ENCODE assay signal across 22 cellular contexts in the genomic region with DNA sequence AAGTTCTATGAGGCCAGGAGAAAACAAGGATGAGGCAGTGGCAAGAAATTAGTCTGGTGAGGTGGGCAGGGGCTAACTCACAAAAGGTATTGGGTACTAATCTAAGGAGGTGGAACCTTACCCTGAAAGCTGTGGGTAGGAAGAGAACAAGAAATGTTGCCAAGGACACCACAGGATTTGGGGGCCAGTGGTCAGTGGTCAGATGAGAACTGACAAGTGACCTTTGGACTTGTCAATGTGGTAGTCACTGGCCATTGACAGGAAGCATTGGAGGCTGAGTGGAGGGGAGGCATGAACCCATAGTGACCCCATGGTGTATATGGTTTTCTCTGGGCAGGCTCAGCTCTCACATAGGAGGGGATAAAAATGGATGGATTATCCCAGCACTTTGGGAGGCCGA.
"Had no signal": no experiment of that assay in that cellular context is flagged by ENCODE, and none has a peak within 500 bp of the region (broad histone marks: within the 10 kb centered on the region; RNA-seq: fewer than 3 reads in every experiment).

No MANE protein-coding gene starts in this region.

- H3K4me3 Mint-ChIP-seq: activated CD4-positive, alpha-beta memory T cell treated with anti-CD3 and anti-CD28 coated beads for 36 hours; activated T-cell treated with anti-CD3 and anti-CD28 coated beads, Interleukin-2, amount 50 U/mL, for 72 hours; memory B cell; natural killer cell treated with Interleukin-12 subunit alpha and Interleukin-12 subunit beta and Interleukin-15 and Interleukin-18, amount 100 ng/mL, for 72 hours had no signal

- FAIRE-seq: endometrium, small intestine had no signal

- H3K36me3 Mint-ChIP-seq: activated CD4-positive, alpha-beta memory T cell treated with anti-CD3 and anti-CD28 coated beads for 36 hours; natural killer cell treated with Interleukin-12 subunit alpha and Interleukin-12 subunit beta and Interleukin-15 and Interleukin-18, amount 100 ng/mL, for 72 hours had no signal

- H2AFZ ChIP-seq: parathyroid adenoma had no signal

- H3K27me3 Mint-ChIP-seq: activated CD4-positive, alpha-beta memory T cell treated with anti-CD3 and anti-CD28 coated beads for 36 hours; memory B cell; natural killer cell treated with Interleukin-12 subunit alpha and Interleukin-12 subunit beta and Interleukin-15 and Interleukin-18, amount 100 ng/mL, for 72 hours had no signal

- H3K79me2 ChIP-seq: parathyroid adenoma had no signal

- H3K9ac ChIP-seq: parathyroid adenoma had no signal

- H3K27ac Mint-ChIP-seq: activated CD4-positive, alpha-beta memory T cell treated with anti-CD3 and anti-CD28 coated beads for 36 hours; activated T-cell treated with anti-CD3 and anti-CD28 coated beads, Interleukin-2, amount 50 U/mL, for 72 hours; memory B cell; natural killer cell treated with Interleukin-12 subunit alpha and Interleukin-12 subunit beta and Interleukin-15 and Interleukin-18, amount 100 ng/mL, for 72 hours had no signal

- H3K9me3 ChIP-seq: body of pancreas, testis, upper lobe of right lung had no signal

- ATAC-seq: activated T-cell treated with anti-CD3 and anti-CD28 coated beads, Interleukin-2, amount 50 U/mL, for 72 hours; foreskin keratinocyte; natural killer cell treated with Interleukin-12 subunit alpha and Interleukin-12 subunit beta and Interleukin-15 and Interleukin-18, amount 100 ng/mL, for 72 hours had no signal

- H3K9me3 Mint-ChIP-seq: activated CD4-positive, alpha-beta memory T cell treated with anti-CD3 and anti-CD28 coated beads for 36 hours; activated T-cell treated with anti-CD3 and anti-CD28 coated beads, Interleukin-2, amount 50 U/mL, for 72 hours; memory B cell; natural killer cell treated with Interleukin-12 subunit alpha and Interleukin-12 subunit beta and Interleukin-15 and Interleukin-18, amount 100 ng/mL, for 72 hours had no signal

- H3K36me3 ChIP-seq: cardiac muscle cell, upper lobe of right lung had no signal

- H3K4me1 ChIP-seq: foreskin keratinocyte, testis had no signal

- DNase-seq: activated CD4-positive, alpha-beta memory T cell treated with anti-CD3 and anti-CD28 coated beads for 36 hours; activated CD4-positive, alpha-beta T cell treated with anti-CD3 and anti-CD28 coated beads for 48 hours; activated CD4-positive, CD25-positive, alpha-beta regulatory T cell; activated effector memory CD4-positive, alpha-beta T cell treated with anti-CD3 and anti-CD28 coated beads, Interleukin-2, amount 50 U/mL, for 16 hours; activated naive CD4-positive, alpha-beta T cell treated with anti-CD3 and anti-CD28 coated beads, Interleukin-2, amount 50 U/mL, for 16 hours; activated T-cell treated with anti-CD3 and anti-CD28 coated beads, Interleukin-2, amount 50 U/mL, for 72 hours; anterior cingulate cortex; body of pancreas; effector CD4-positive, alpha-beta T cell; foreskin keratinocyte; hypothalamus; small intestine; stimulated activated CD4-positive, alpha-beta T cell treated with anti-CD3 and anti-CD28 coated beads, Interleukin-2, amount 100 ng/mL, for 24 hours; stimulated activated naive CD4-positive, alpha-beta T cell; T-helper 9 cell; testis; upper lobe of right lung had no signal

- H3K27me3 ChIP-seq: body of pancreas, cardiac muscle cell, foreskin keratinocyte, testis, upper lobe of right lung had no signal

- H3K27ac ChIP-seq: foreskin keratinocyte, parathyroid adenoma, testis, upper lobe of right lung had no signal

- H3K4me3 ChIP-seq: body of pancreas, cardiac muscle cell, testis, upper lobe of right lung had no signal
